In the genomic region with DNA sequence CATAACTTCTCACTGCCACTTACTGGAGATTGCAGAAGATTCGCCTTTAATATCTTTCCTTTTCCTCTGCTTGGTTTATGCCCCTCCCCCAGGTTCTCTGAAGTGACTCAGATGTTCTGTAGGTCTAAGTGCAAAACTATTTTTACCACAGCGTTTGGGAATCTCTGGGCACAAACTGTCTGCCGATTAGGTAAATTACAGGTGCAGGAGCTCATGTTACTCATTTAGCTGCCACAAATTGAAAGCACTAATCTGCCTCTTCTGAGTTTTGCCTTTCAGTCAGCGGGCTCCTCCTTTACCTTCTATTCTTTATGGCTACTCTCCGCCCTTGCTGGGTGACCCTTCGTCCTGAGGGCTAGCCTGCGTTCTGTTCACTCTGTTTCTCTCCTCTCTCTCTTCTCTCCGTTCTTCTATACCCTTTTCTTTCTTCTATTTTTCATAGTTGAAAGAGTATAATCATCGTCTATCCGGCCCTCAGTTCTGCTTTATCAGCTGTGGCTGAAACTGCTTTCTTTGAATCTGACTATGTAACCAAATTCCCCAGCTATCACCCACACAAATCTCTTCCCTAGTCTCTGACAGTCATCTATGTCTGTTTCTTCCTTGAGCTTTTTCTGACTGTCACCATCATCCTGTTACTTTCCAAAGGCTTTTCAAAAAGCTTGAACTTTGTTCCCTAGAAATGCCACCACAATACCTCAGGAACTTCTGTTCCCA, we compare ENCODE assay signal across 8 cellular contexts. TPM values are rescaled to one million over a fixed set of nuclear protein-coding genes. Genes with fewer than 3 reads are reported as not detected.
DNase-seq lines count a peak whose midpoint lies in the region; ATAC-seq and TF ChIP-seq lines count a peak whose summit lies in the region.
"Had no signal": no experiment of that assay in that cellular context is flagged by ENCODE, and none has a peak within 500 bp of the region (broad histone marks: within the 10 kb centered on the region; RNA-seq: fewer than 3 reads in every experiment).

No MANE protein-coding gene starts in this region.

- peak overlapping the region; percentile 72 for H3K27ac ChIP-seq in PC-9

- TF ChIP-seq CTCF in PC-9 (conservative IDR thresholded peaks at IDR 0.05) = no peak

- peak overlapping the region; percentile 72 for H3K4me2 ChIP-seq in PC-9

- H3K36me3 Mint-ChIP-seq in activated CD4-positive, alpha-beta T cell treated with anti-CD3 and anti-CD28 coated beads, Interleukin-2, amount 10 ng/mL, durations not matched to agents 24 days and 14 days (ENCODE audit: low read depth) = no peaks in the 10 kb centered on the region

- ATAC-seq in GM19324 (IDR thresholded peaks at IDR 0.05; ENCODE audit: low FRiP score, unreplicated experiment) = peak; percentile 79
- ATAC-seq in HG03064 (IDR thresholded peaks at IDR 0.05; ENCODE audit: low read depth, unreplicated experiment) = peak; percentile 60
- peak; percentile 94 for ATAC-seq in left lobe of liver

- no peaks in the 10 kb centered on the region for H3K9me2 ChIP-seq in PC-9 (ENCODE audit: insufficient read depth)

- CTCF ChIA-PET in PC-9 (lab: Charles Lee) = interaction anchor here (0.6 kb wide), 1 partner anchor 24 kb away, joined by 3 read pairs; no protein-coding TSS in a partner anchor

- intact Hi-C loops in PC-9 (cut with micrococcal nuclease; ENCODE audit: unreplicated experiment) = no loop called here
- intact Hi-C loops in activated CD4-positive, alpha-beta T cell treated with anti-CD3 and anti-CD28 coated beads, Interleukin-2, amount 10 ng/mL, durations not matched to agents 24 days and 14 days (cut with micrococcal nuclease) = no loop called here

- H3K4me1 Mint-ChIP-seq in activated CD4-positive, alpha-beta T cell treated with anti-CD3 and anti-CD28 coated beads, Interleukin-2, amount 10 ng/mL, durations not matched to agents 24 days and 14 days = no peaks in the 10 kb centered on the region
- H3K4me1 Mint-ChIP-seq: activated B cell treated with CpG ODN at 0.5 μM for 24 hours had no signal

- no peaks in the 10 kb centered on the region for H4K20me1 ChIP-seq in PC-9 (ENCODE audit: insufficient read depth)

- H3K9me3 Mint-ChIP-seq in activated CD4-positive, alpha-beta T cell treated with anti-CD3 and anti-CD28 coated beads, Interleukin-2, amount 10 ng/mL, durations not matched to agents 24 days and 14 days = no peaks in the 10 kb centered on the region

- no peak overlapping the region for H3K27ac Mint-ChIP-seq in activated CD4-positive, alpha-beta T cell treated with anti-CD3 and anti-CD28 coated beads, Interleukin-2, amount 10 ng/mL, durations not matched to agents 24 days and 14 days
- H3K27ac Mint-ChIP-seq: activated B cell treated with CpG ODN at 0.5 μM for 24 hours had no signal

- POLR2A ChIA-PET in PC-9 (lab: Charles Lee; ENCODE audit: unreplicated experiment) = interaction anchor here (0.6 kb wide), 1 partner anchor 39 kb away, joined by 3 read pairs; no protein-coding TSS in a partner anchor

- peak overlapping the region; percentile 80 for H2AFZ ChIP-seq in PC-9

- TSS peak; percentile 91 for BruUV-seq in PC-9 (replicated peaks; lab: Mats Ljungman, UMichigan)

- peak overlapping the region; percentile 39; the same call in 1 of the 2 replicates for H3K4me3 ChIP-seq in PC-9

- H3F3A ChIP-seq in PC-9 (ENCODE audit: insufficient read depth, low read depth) = peaks cover 14% of the 10 kb centered on the region

- no peak overlapping the region for H3K4me3 Mint-ChIP-seq in activated CD4-positive, alpha-beta T cell treated with anti-CD3 and anti-CD28 coated beads, Interleukin-2, amount 10 ng/mL, durations not matched to agents 24 days and 14 days
- H3K4me3 Mint-ChIP-seq: activated B cell treated with CpG ODN at 0.5 μM for 24 hours had no signal

- H3K4me1 ChIP-seq in PC-9 (replicated peaks; ENCODE audit: insufficient read depth) = peaks cover 20% of the 10 kb centered on the region

- no peaks in the 10 kb centered on the region for H3K27me3 ChIP-seq in PC-9 (ENCODE audit: insufficient read depth, low read depth)

- no peaks in the 10 kb centered on the region for H3K79me2 ChIP-seq in PC-9 (ENCODE audit: low read depth)

- H3K9me3 ChIP-seq in PC-9 (ENCODE audit: insufficient read depth, low read depth) = no peaks in the 10 kb centered on the region

- DNase-seq in PC-9 (peak; percentile 38 to 75), left lobe of liver (ENCODE audit: low spot score) (peak; percentile 57), dedifferentiated amniotic fluid mesenchymal stem cell (ENCODE audit: extremely low spot score) (no peak), NCI-H1092 treated with DMSO at 0.1 percent for 48 hours (lab: John Stamatoyannopoulos, UW) (no peak)
- no peak for DNase-seq in activated CD4-positive, alpha-beta T cell treated with anti-CD3 and anti-CD28 coated beads, Interleukin-2, amount 10 ng/mL, durations not matched to agents 24 days and 14 days
- DNase-seq: activated B cell treated with CpG ODN at 0.5 μM for 24 hours had no signal

- H3K36me3 ChIP-seq in PC-9 (ENCODE audit: low read depth) = no peaks in the 10 kb centered on the region

- H3K27me3 Mint-ChIP-seq in activated CD4-positive, alpha-beta T cell treated with anti-CD3 and anti-CD28 coated beads, Interleukin-2, amount 10 ng/mL, durations not matched to agents 24 days and 14 days = peaks cover 12% of the 10 kb centered on the region

RNA-seq across cellular contexts. Expression of a gene that starts 4.4 kb away (rescaled TPM):
- not detected in 2 replicates for total RNA-seq in PC-9 (2021)
- not detected for total RNA-seq in left lobe of liver
- total RNA-seq in activated CD4-positive, alpha-beta T cell treated with anti-CD3 and anti-CD28 coated beads, Interleukin-2, amount 10 ng/mL, durations not matched to agents 24 days and 14 days = not detected in 2 replicates
- total RNA-seq: activated B cell treated with CpG ODN at 0.5 μM for 24 hours had no signal

RNA-seq across cellular contexts. Expression of a gene that starts 13.7 kb away (rescaled TPM):
- total RNA-seq in PC-9 (2021) = not detected in 2 replicates
- total RNA-seq in left lobe of liver = not detected
- total RNA-seq in activated CD4-positive, alpha-beta T cell treated with anti-CD3 and anti-CD28 coated beads, Interleukin-2, amount 10 ng/mL, durations not matched to agents 24 days and 14 days = not detected in 2 replicates
- total RNA-seq: activated B cell treated with CpG ODN at 0.5 μM for 24 hours had no signal

Comparison
In these comparisons a context has a peak if more than half of its experiments do, and no peak if none do; other contexts are left out.
1. DNase-seq: peak in PC-9 (2 of 2) and left lobe of liver (single experiment); none in activated CD4-positive, alpha-beta T cell treated with anti-CD3 and anti-CD28 coated beads, Interleukin-2, amount 10 ng/mL, durations not matched to agents 24 days and 14 days (single experiment), dedifferentiated amniotic fluid mesenchymal stem cell (single experiment) and NCI-H1092 treated with DMSO at 0.1 percent for 48 hours (single experiment).
2. Peak in every context shown above with its lines, with median percentiles within 50 percentile points of each other: ATAC-seq.